In the genomic region with DNA sequence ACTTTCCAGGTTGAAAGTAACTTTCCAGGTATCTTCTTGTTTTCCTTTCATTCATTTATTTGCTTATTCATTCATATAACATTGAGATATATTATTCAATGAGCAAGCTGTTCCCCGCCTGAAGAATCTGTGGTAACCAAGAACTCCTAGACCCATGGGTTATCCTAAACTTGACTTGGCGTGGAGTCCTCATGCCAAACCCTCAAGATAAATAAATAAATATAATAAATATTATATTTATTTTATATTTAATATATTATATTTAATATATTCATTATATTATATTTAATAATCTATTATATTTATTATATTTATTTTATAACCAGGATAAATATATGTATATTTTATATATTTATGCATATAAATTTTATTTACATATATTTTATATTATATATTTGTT, we compare ENCODE assay signal across 29 cellular contexts.
"Had no signal": no experiment of that assay in that cellular context is flagged by ENCODE, and none has a peak within 500 bp of the region (broad histone marks: within the 10 kb centered on the region; RNA-seq: fewer than 3 reads in every experiment).

No MANE protein-coding gene starts in this region.

- ATAC-seq: activated CD4-positive, CD25-positive, alpha-beta regulatory T cell treated with anti-CD3 and anti-CD28 coated beads, Interleukin-2, amount 50 U/mL, for 24 hours; activated CD8-positive, alpha-beta memory T cell treated with anti-CD3 and anti-CD28 coated beads, Interleukin-2, amount 10 ng/mL, durations not matched to agents 7 days and 5 days; activated CD8-positive, alpha-beta T cell treated with anti-CD3 and anti-CD28 coated beads, Interleukin-2, amount 10 ng/mL, durations not matched to agents 7 days and 5 days; foreskin keratinocyte; gastrocnemius medialis; heart left ventricle had no signal

- H3K4me1 ChIP-seq: ascending aorta, breast epithelium, esophagus muscularis mucosa, foreskin keratinocyte, gastrocnemius medialis, heart left ventricle had no signal

- H3K27me3 ChIP-seq: ascending aorta, breast epithelium, cardiac muscle cell, esophagus muscularis mucosa, foreskin keratinocyte, gastrocnemius medialis, heart left ventricle had no signal

- H3K9me3 ChIP-seq: ascending aorta, esophagus muscularis mucosa, gastrocnemius medialis had no signal

- DNase-seq: activated B cell treated with CpG ODN at 0.5 μM for 24 hours; activated CD4-positive, alpha-beta memory T cell treated with anti-CD3 and anti-CD28 coated beads for 36 hours; activated CD4-positive, alpha-beta T cell treated with anti-CD3 and anti-CD28 coated beads, Interleukin-2, amount 10 ng/mL, durations not matched to agents 24 days and 14 days; activated CD8-positive, alpha-beta memory T cell treated with anti-CD3 and anti-CD28 coated beads, Interleukin-2, amount 10 ng/mL, durations not matched to agents 7 days and 5 days; activated CD8-positive, alpha-beta memory T cell treated with anti-CD3 and anti-CD28 coated beads, Interleukin-2, amount 50 U/mL, for 4 hours; activated CD8-positive, alpha-beta T cell treated with anti-CD3 and anti-CD28 coated beads, Interleukin-2, amount 10 ng/mL, durations not matched to agents 7 days and 5 days; activated effector memory CD4-positive, alpha-beta T cell treated with anti-CD3 and anti-CD28 coated beads, Interleukin-2, amount 50 U/mL, for 16 hours; activated naive CD4-positive, alpha-beta T cell treated with anti-CD3 and anti-CD28 coated beads for 36 hours; activated naive CD8-positive, alpha-beta T cell treated with anti-CD3 and anti-CD28 coated beads, Interleukin-2, amount 10 ng/mL, durations not matched to agents 7 days and 5 days; activated T-cell treated with anti-CD3 and anti-CD28 coated beads, Interleukin-2, amount 50 U/mL, for 1 hour; activated T-cell treated with anti-CD3 and anti-CD28 coated beads, Interleukin-2, amount 50 U/mL, for 48 hours; central memory CD4-positive, alpha-beta T cell; cerebellar nuclear complex; dorsolateral prefrontal cortex; effector memory CD4-positive, alpha-beta T cell; endodermal cell; erythroblast; foreskin keratinocyte; gastrocnemius medialis; glutamatergic neuron; heart left ventricle; T-helper 2 cell had no signal

- H3K27ac ChIP-seq: ascending aorta, breast epithelium, cardiac muscle cell, coronary artery, dorsolateral prefrontal cortex, esophagus muscularis mucosa, foreskin keratinocyte, gastrocnemius medialis, heart left ventricle, VCaP had no signal

- H3K4me3 ChIP-seq: ascending aorta, breast epithelium, cardiac muscle cell, coronary artery, dorsolateral prefrontal cortex, esophagus muscularis mucosa, gastrocnemius medialis, heart left ventricle had no signal

- H3K36me3 ChIP-seq: ascending aorta, breast epithelium, cardiac muscle cell, esophagus muscularis mucosa, gastrocnemius medialis, heart left ventricle had no signal
